ENCODE assay signal across 10 cellular contexts in genomic region chr20:37282558-37282957, GRCh38. TPM values are rescaled to one million over a fixed set of nuclear protein-coding genes. Genes with fewer than 3 reads are reported as not detected.
A peak's percentile ranks its signal among the peaks of the same experiment; 100 is the strongest.
DNase-seq lines count a peak whose midpoint lies in the region; ATAC-seq and TF ChIP-seq lines count a peak whose summit lies in the region.
"Had no signal": no experiment of that assay in that cellular context is flagged by ENCODE, and none has a peak within 500 bp of the region (broad histone marks: within the 10 kb centered on the region; RNA-seq: fewer than 3 reads in every experiment).

No MANE protein-coding gene starts in this region.

- no peaks in the 10 kb centered on the region for H3K36me3 Mint-ChIP-seq in endothelial cell (ENCODE audit: low read depth, unreplicated experiment)

- TF ChIP-seq CTCF in endothelial cell (IDR thresholded peaks at IDR 0.05; ENCODE audit: unreplicated experiment) (no peak), osteoblast (IDR thresholded peaks at IDR 0.05; ENCODE audit: extremely low read depth, low read depth, low read length) (peak; percentile 83)

- no peak overlapping the region for H3K27ac ChIP-seq in osteoblast (ENCODE audit: low read depth, low read length)

- no peak overlapping the region for H3K4me3 ChIP-seq in osteoblast (ENCODE audit: insufficient read depth, low read length)

- no peak overlapping the region for H3K4me3 Mint-ChIP-seq in endothelial cell (ENCODE audit: unreplicated experiment)

- peaks cover 6% of the 10 kb centered on the region for H3K27me3 ChIP-seq in osteoblast (ENCODE audit: insufficient read depth, low read length)

- H3K4me1 Mint-ChIP-seq in endothelial cell (ENCODE audit: unreplicated experiment) = no peaks in the 10 kb centered on the region

- no peaks in the 10 kb centered on the region for H3K9me3 Mint-ChIP-seq in endothelial cell (ENCODE audit: unreplicated experiment)

- H3K9me3 ChIP-seq in osteoblast (ENCODE audit: low read depth, low read length) = no peaks in the 10 kb centered on the region

- H3K4me1 ChIP-seq in osteoblast (ENCODE audit: insufficient read depth, low read length) = peaks cover 3% of the 10 kb centered on the region

- no peaks in the 10 kb centered on the region for H4K20me1 ChIP-seq in osteoblast (ENCODE audit: insufficient read depth, low read length)

- H3K36me3 ChIP-seq in osteoblast (ENCODE audit: insufficient read depth, low read length) = no peaks in the 10 kb centered on the region

- H3K27ac Mint-ChIP-seq in endothelial cell (ENCODE audit: unreplicated experiment) = no peak overlapping the region

- H3K27me3 Mint-ChIP-seq in endothelial cell (ENCODE audit: unreplicated experiment) = peaks cover 3% of the 10 kb centered on the region

- H3K4me2 ChIP-seq in osteoblast (ENCODE audit: insufficient read depth, low read length) = peak overlapping the region; percentile 17

- H2AFZ ChIP-seq in osteoblast (ENCODE audit: low read length) = peak overlapping the region; percentile 85

- no peaks in the 10 kb centered on the region for H3K79me2 ChIP-seq in osteoblast (ENCODE audit: insufficient read depth, low read length)

- ATAC-seq in HG03095 (IDR thresholded peaks at IDR 0.05; ENCODE audit: unreplicated experiment) (no peak), GM21526 (IDR thresholded peaks at IDR 0.05; ENCODE audit: low FRiP score, unreplicated experiment) (no peak)

- DNase-seq in COLO829 (ENCODE audit: low spot score) (peak; percentile 34), NCI-H2227 (lab: John Stamatoyannopoulos, UW; ENCODE audit: unreplicated experiment) (peak; percentile 28), endothelial cell (ENCODE audit: low spot score) (peak; percentile 18), osteoblast (ENCODE audit: insufficient read length, low spot score, missing footprints) (peak; percentile 81), NCI-H1048 (lab: John Stamatoyannopoulos, UW) (no peak), NCI-H2029 treated with DMSO at 0.1 percent for 48 hours (lab: John Stamatoyannopoulos, UW) (no peak)
- DNase-seq: activated CD4-positive, alpha-beta T cell treated with anti-CD3 and anti-CD28 coated beads for 1 hour; NCI-H510A had no signal

RNA-seq across cellular contexts. Expression of gene MANBAL, which starts 6.9 kb away (rescaled TPM):
- 35.6 TPM for total RNA-seq in endothelial cell (ENCODE audit: unreplicated experiment)
- 14.1 and 17.7 TPM in 2 replicates for total RNA-seq in osteoblast

RNA-seq across cellular contexts. Expression of gene GHRH, which starts 20.9 kb away (rescaled TPM):
- total RNA-seq in endothelial cell (ENCODE audit: unreplicated experiment) (not detected), osteoblast (not detected in 2 replicates)

Comparison
In these comparisons a context has a peak if more than half of its experiments do, and no peak if none do; other contexts are left out.
1. DNase-seq: peak in COLO829 (single experiment), NCI-H2227 (single experiment), endothelial cell (single experiment) and osteoblast (single experiment); none in NCI-H1048 (single experiment) and NCI-H2029 treated with DMSO at 0.1 percent for 48 hours (single experiment).